ENCODE assay signal across 8 cellular contexts in genomic region chr6:169800668-169801395, GRCh38.
A peak's percentile ranks its signal among the peaks of the same experiment; 100 is the strongest.
DNase-seq lines count a peak whose midpoint lies in the region; ATAC-seq and TF ChIP-seq lines count a peak whose summit lies in the region.

No MANE protein-coding gene starts in this region.

- ATAC-seq in HG03354 (IDR thresholded peaks at IDR 0.05; ENCODE audit: poor library complexity, severe bottlenecking, unreplicated experiment) (peak; percentile 67), SK-N-SH treated with all-trans-retinoic acid at 6 μM for 48 hours (peak; percentile 80), GM21381 (IDR thresholded peaks at IDR 0.05; ENCODE audit: unreplicated experiment) (no peak), GM18861 (IDR thresholded peaks at IDR 0.05; ENCODE audit: unreplicated experiment) (no peak)

- H3K27ac ChIP-seq in layer of hippocampus (ENCODE audit: low read depth, low read length): peak overlapping the region; percentile 32

- H3K27me3 ChIP-seq in layer of hippocampus (ENCODE audit: control insufficient read depth, insufficient read depth, low read length): no peaks in the 10 kb centered on the region

- DNase-seq in DMS79 (lab: John Stamatoyannopoulos, UW) (peak; percentile 61), UCSD-AML1 (lab: John Stamatoyannopoulos, UW; ENCODE audit: unreplicated experiment) (no peak)
- no peak for DNase-seq in effector CD8-positive, alpha-beta T cell (lab: John Stamatoyannopoulos, UW)

TF ChIP-seq in SK-N-SH treated with all-trans-retinoic acid at 6 μM for 48 hours, 23 proteins besides CTCF, POLR2A, EP300 and RAD21:
- TF ChIP-seq BACH2 (CRISPR knock-in tag; IDR thresholded peaks at IDR 0.05; ENCODE audit: borderline replicate concordance): no peak

Comparison
In these comparisons a context has a peak if more than half of its experiments do, and no peak if none do; other contexts are left out.
1. ATAC-seq: peak in HG03354 (single experiment) and SK-N-SH treated with all-trans-retinoic acid at 6 μM for 48 hours (single experiment); none in GM21381 (single experiment) and GM18861 (single experiment).